20 cellular contexts compared by ENCODE assay signal in the genomic region with DNA sequence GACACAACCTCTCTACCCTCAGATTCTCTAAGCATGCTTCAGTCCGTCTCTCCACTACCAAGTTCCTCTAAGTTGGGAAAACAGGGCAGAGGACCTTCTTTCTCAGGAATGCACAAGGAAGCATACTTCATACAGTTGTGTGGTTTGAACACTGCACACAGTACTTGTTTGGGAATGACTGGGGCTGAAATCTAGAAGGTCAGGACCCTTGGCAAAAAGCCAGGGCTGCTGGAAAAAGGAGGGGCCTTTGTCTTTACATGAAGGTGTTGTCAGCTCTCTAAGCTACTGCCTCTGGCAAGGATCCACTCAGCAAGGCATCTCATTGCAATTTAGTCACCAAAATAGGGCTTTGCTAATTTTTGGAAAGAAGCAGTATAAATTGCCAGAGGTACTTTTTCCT. TPM values are rescaled to one million over a fixed set of nuclear protein-coding genes. Genes with fewer than 3 reads are reported as not detected.
DNase-seq lines count a peak whose midpoint lies in the region; ATAC-seq, FAIRE-seq and TF ChIP-seq lines count a peak whose summit lies in the region.
"Had no signal": no experiment of that assay in that cellular context is flagged by ENCODE, and none has a peak within 500 bp of the region (broad histone marks: within the 10 kb centered on the region; RNA-seq: fewer than 3 reads in every experiment).

No MANE protein-coding gene starts in this region.

- CTCF ChIA-PET in K562 (lab: Yijun Ruan, JAX; ENCODE audit: low intra/inter-chr PET ratio) = no interaction called here

- no peak overlapping the region for H4K91ac ChIP-seq in trophoblast cell (ENCODE audit: low read depth, low read length)

- no peak overlapping the region for H3K23ac ChIP-seq in trophoblast cell (ENCODE audit: low read length)

- H3K79me2 ChIP-seq in K562 (ENCODE audit: control insufficient read depth, insufficient read depth, low read length) (no peaks in the 10 kb centered on the region), trophoblast cell (ENCODE audit: control insufficient read depth, insufficient read depth, low read length, poor library complexity) (no peaks in the 10 kb centered on the region)

- no peaks in the 10 kb centered on the region for H4K20me1 ChIP-seq in K562 (replicated peaks; ENCODE audit: control insufficient read depth, insufficient read depth, low read length)

- FAIRE-seq in K562 (lab: Jason Lieb, UNC) = no peak
- FAIRE-seq: A549, GM18507 had no signal

- H3K27ac ChIP-seq in K562 (ENCODE audit: extremely low read depth, low read depth, low read length) = no peak overlapping the region
- peak overlapping the region; percentile 7 for H3K27ac ChIP-seq in trophoblast cell (ENCODE audit: low read depth, low read length)
- H3K27ac ChIP-seq: A549, ascending aorta had no signal

- no peak for TF ChIP-seq POLR2A in K562 (conservative IDR thresholded peaks at IDR 0.05)

- BruUV-seq in K562 (replicated peaks; lab: Mats Ljungman, UMichigan) = no TSS peak

- no peaks in the 10 kb centered on the region for H3K9me1 ChIP-seq in K562 (ENCODE audit: control insufficient read depth, insufficient read depth, low read length)

- no peak overlapping the region for H2AK5ac ChIP-seq in trophoblast cell (ENCODE audit: low read length)

- peak; percentile 32; the same call in 1 of the 3 replicates for ATAC-seq in K562
- ATAC-seq: A549; stimulated activated effector memory CD8-positive, alpha-beta T cell treated with anti-CD3 and anti-CD28 coated beads, Interleukin-12 subunit alpha, Interleukin-12 subunit beta, amount 100 ng/mL, for 72 hours had no signal

- no peak for TF ChIP-seq RAD21 in K562 (CRISPR knock-in tag; conservative IDR thresholded peaks at IDR 0.05 in 1 of 2, IDR thresholded peaks at IDR 0.05 in 1 of 2)

- no peak overlapping the region for H3K18ac ChIP-seq in trophoblast cell (ENCODE audit: low read length)

- no peak overlapping the region for H2BK5ac ChIP-seq in trophoblast cell (ENCODE audit: low read depth, low read length, poor library complexity)

- in situ Hi-C loops in K562 (cut with MboI) = no loop called here

- intact Hi-C loops in K562 (cut with micrococcal nuclease) = no loop called here

- H3K79me1 ChIP-seq in trophoblast cell (ENCODE audit: low read length) = peaks cover 1% of the 10 kb centered on the region

- H3K4ac ChIP-seq in trophoblast cell (ENCODE audit: low read depth, low read length) = no peak overlapping the region

- H3K4me1 ChIP-seq in K562 (replicated peaks in 1 of 2; ENCODE audit: control insufficient read depth in 2 of 2, insufficient read depth in 2 of 2, low read length in 2 of 2) (no peaks in the 10 kb centered on the region), trophoblast cell (ENCODE audit: control insufficient read depth in 1 of 2, insufficient read depth in 2 of 2, low read length in 2 of 2) (peaks cover 4 to 6% of the 10 kb centered on the region in 2 experiments)
- H3K4me1 ChIP-seq: A549, ascending aorta had no signal

- DNase-seq in NCI-H2196 (lab: John Stamatoyannopoulos, UW; ENCODE audit: unreplicated experiment) (peak; percentile 35), NCI-H2196 treated with DMSO at 0.1 percent for 48 hours (lab: John Stamatoyannopoulos, UW; ENCODE audit: unreplicated experiment) (no peak), NCI-H1105 treated with DMSO at 0.1 percent for 48 hours (lab: John Stamatoyannopoulos, UW) (peak; percentile 32), K562 (ENCODE audit: extremely low read depth in 1 of 4, low spot score in 3 of 4) (peak in 1 of 4 experiments; percentile 26), trophoblast cell (no peak), MV-4-11 (lab: John Stamatoyannopoulos, UW) (no peak), hepatic stellate cell (ENCODE audit: low spot score) (no peak)
- no peak for DNase-seq in stimulated activated CD4-positive, alpha-beta T cell treated with anti-CD3 and anti-CD28 coated beads, Interleukin-2, amount 100 ng/mL, for 24 hours
- DNase-seq: C1 segment of cervical spinal cord, cortex of kidney, DND-41, foreskin fibroblast, HCEC 1CT, IMR-90, NCI-H2081 treated with DMSO at 0.1 percent for 48 hours, nephron progenitor cell had no signal

- no peak for TF ChIP-seq EP300 in K562 (IDR thresholded peaks at IDR 0.05; ENCODE audit: low read length)

- H3K36me3 ChIP-seq in K562 (ENCODE audit: control insufficient read depth, insufficient read depth, low read length) (no peaks in the 10 kb centered on the region), trophoblast cell (ENCODE audit: control insufficient read depth in 1 of 2, insufficient read depth in 2 of 2, low read length in 2 of 2) (no peaks in the 10 kb centered on the region)
- H3K36me3 ChIP-seq: ascending aorta had no signal

- H3K27me3 ChIP-seq in K562 (ENCODE audit: control insufficient read depth in 2 of 2, insufficient read depth in 2 of 2, low read length in 2 of 2) = peaks cover 0 to 2% of the 10 kb centered on the region in 2 experiments; a peak in 2 of 5 replicates
- no peaks in the 10 kb centered on the region for H3K27me3 ChIP-seq in trophoblast cell (ENCODE audit: insufficient read depth, low read length)
- H3K27me3 ChIP-seq: ascending aorta had no signal

- no peak overlapping the region for H4K12ac ChIP-seq in trophoblast cell (ENCODE audit: low read depth, low read length)

- H2BK120ac ChIP-seq in trophoblast cell (ENCODE audit: insufficient read depth, low read length, poor library complexity) = no peak overlapping the region

- H3K4me3 ChIP-seq in K562 (no peak overlapping the region), trophoblast cell (ENCODE audit: low read depth, low read length) (no peak overlapping the region)
- H3K4me3 ChIP-seq: A549, ascending aorta had no signal

- H3K9me3 ChIP-seq in K562 (replicated peaks; ENCODE audit: control insufficient read depth, insufficient read depth, low read depth, low read length) (no peaks in the 10 kb centered on the region), trophoblast cell (ENCODE audit: insufficient read depth, low read depth, low read length) (no peaks in the 10 kb centered on the region)
- H3K9me3 ChIP-seq: A549, ascending aorta had no signal

- H3K4me2 ChIP-seq in K562 (ENCODE audit: insufficient read depth, low read length) (no peak overlapping the region), trophoblast cell (ENCODE audit: low read length) (no peak overlapping the region)
- H3K4me2 ChIP-seq: A549 had no signal

- no peak overlapping the region for H3K14ac ChIP-seq in trophoblast cell (ENCODE audit: low read length)

- no peak overlapping the region for H2AFZ ChIP-seq in K562 (ENCODE audit: low read depth, low read length)
- H2AFZ ChIP-seq in trophoblast cell (ENCODE audit: insufficient read depth, low read length, poor library complexity) = no peak overlapping the region

- no peak for TF ChIP-seq CTCF in K562 (IDR thresholded peaks at IDR 0.05 in 2 of 3, conservative IDR thresholded peaks at IDR 0.05 in 1 of 3; ENCODE audit: insufficient read depth in 2 of 3, low read depth in 1 of 3, low read length in 3 of 3)

- no peak overlapping the region for H4K8ac ChIP-seq in trophoblast cell (ENCODE audit: low read depth, low read length)

- no peak overlapping the region for H3K9ac ChIP-seq in K562 (ENCODE audit: insufficient read depth in 1 of 2, low read depth in 2 of 2, low read length in 2 of 2)
- no peak overlapping the region for H3K9ac ChIP-seq in trophoblast cell (ENCODE audit: low read length)

- POLR2A ChIA-PET in K562 (lab: Yijun Ruan, JAX) = interaction anchor here (0.6 kb wide), 1 partner anchor 282 kb away, joined by 3 read pairs; no protein-coding TSS in a partner anchor

- no peak overlapping the region for H2BK12ac ChIP-seq in trophoblast cell (ENCODE audit: low read length)

- 0% methylated on average over 1 of the region's 1 CpG for WGBS in K562 (ENCODE audit: insufficient coverage, low coverage, missing lambda C conversion rate)
- WGBS in trophoblast cell (ENCODE audit: extremely low coverage, insufficient coverage, insufficient read length) = no CpG with 5 or more reads among the region's 1 CpG

TF ChIP-seq in K562, 482 proteins besides CTCF, POLR2A, EP300 and RAD21:
- TF ChIP-seq KDM1A (IDR thresholded peaks at IDR 0.05) = no peak
- TF ChIP-seq NFIC (IDR thresholded peaks at IDR 0.05) = peak; percentile 82

RNA-seq across cellular contexts. Expression of a gene that starts 20.7 kb away (rescaled TPM):
- not detected in 2 replicates for total RNA-seq in K562 (2011; cell fraction: chromatin; rRNA removed; ENCODE audit: low replicate concordance)
- total RNA-seq in K562 (2011; cell fraction: nucleolus; rRNA removed) = not detected in 2 replicates
- not detected in 2 replicates for total RNA-seq in K562 (2011; cell fraction: nucleoplasm; rRNA removed)
- total RNA-seq in K562 (2014; rRNA removed) = not detected in 2 replicates
- total RNA-seq in K562 (2014; rRNA removed; fragmentation: Illumina TruSeq; extraction: Trizol) = not detected in 2 replicates
- total RNA-seq in K562 (2015; rRNA removed; fragmentation: Illumina TruSeq; extraction: Trizol) = not detected in 2 replicates
- 0.07 TPM in 1 of 2 replicates, not detected in the other for total RNA-seq in K562 (2021)
- 0.03 and 0.07 TPM in 2 replicates for polyA plus RNA-seq in K562 (2011; rRNA removed)
- 0.03 and 0.36 TPM in 2 replicates for polyA plus RNA-seq in K562 (2011; cell fraction: cytosol; rRNA removed)
- 0.04 and 0.31 TPM in 2 replicates for polyA plus RNA-seq in K562 (2011; cell fraction: nucleus; rRNA removed)
- polyA plus RNA-seq in K562 (2012) = 0.05 TPM in 1 of 2 replicates, not detected in the other
- polyA plus RNA-seq in K562 (2014; fragmentation: Illumina TruSeq; extraction: Trizol) = 0.04 and 0.12 TPM in 2 replicates
- under 1 TPM in 1 of 2 experiments, not detected in 1; 0.03 TPM for polyA plus RNA-seq in K562 (2014; fragmentation: Nextera tagmentation; extraction: Ambion mirVana)
- polyA plus RNA-seq in K562 (2014; rRNA removed) = 0.07 TPM in 1 of 2 replicates, not detected in the other
- polyA minus RNA-seq in K562 (2011; rRNA and poly(A)+ RNA removed) = not detected in 2 replicates
- polyA minus RNA-seq in K562 (2011; cell fraction: cytosol; rRNA and poly(A)+ RNA removed) = 0.29 TPM in 1 of 2 replicates, not detected in the other
- polyA minus RNA-seq in K562 (2011; cell fraction: nucleus; rRNA and poly(A)+ RNA removed) = not detected in 2 replicates
- polyA plus RNA-seq in trophoblast cell (2013) = 11.4 and 13.4 TPM in 2 replicates
- total RNA-seq: IMR-90 had no signal
- polyA plus RNA-seq: IMR-90 had no signal

Comparison
In these comparisons a context has a peak if more than half of its experiments do, and no peak if none do; other contexts are left out.
1. DNase-seq: peak in NCI-H2196 (single experiment) and NCI-H1105 treated with DMSO at 0.1 percent for 48 hours (single experiment); none in NCI-H2196 treated with DMSO at 0.1 percent for 48 hours (single experiment), trophoblast cell (0 of 2), MV-4-11 (single experiment), hepatic stellate cell (single experiment) and stimulated activated CD4-positive, alpha-beta T cell treated with anti-CD3 and anti-CD28 coated beads, Interleukin-2, amount 100 ng/mL, for 24 hours (0 of 2).